Comparison of ENCODE assay signal across 30 cellular contexts in genomic region chr2:236664131-236664530, GRCh38.
DNase-seq lines count a peak whose midpoint lies in the region; ATAC-seq and TF ChIP-seq lines count a peak whose summit lies in the region.
"Had no signal": no experiment of that assay in that cellular context is flagged by ENCODE, and none has a peak within 500 bp of the region (broad histone marks: within the 10 kb centered on the region; RNA-seq: fewer than 3 reads in every experiment).

No MANE protein-coding gene starts in this region.

- DNase-seq in heart left ventricle (no peak), Right ventricle myocardium superior (no peak), esophagus muscularis mucosa (ENCODE audit: extremely low spot score) (peak; percentile 45), ureter (ENCODE audit: low spot score) (peak; percentile 15), mucosa of descending colon (no peak)
- no peak for DNase-seq in activated CD4-positive, alpha-beta T cell treated with anti-CD3 and anti-CD28 coated beads for 1 hour
- DNase-seq: 8988T; activated B cell treated with CpG ODN at 0.5 μM for 24 hours; activated CD4-positive, alpha-beta T cell treated with anti-CD3 and anti-CD28 coated beads, Interleukin-2, amount 50 U/mL, for 4 hours; activated CD8-positive, alpha-beta memory T cell treated with anti-CD3 and anti-CD28 coated beads, Interleukin-2, amount 50 U/mL, for 4 hours; activated naive CD8-positive, alpha-beta T cell treated with anti-CD3 and anti-CD28 coated beads for 36 hours; AML-193; CD8-positive, alpha-beta memory T cell; DMS53; effector memory CD8-positive, alpha-beta T cell; GDM1; KBM-7; left lung; MM.1S; NCI-H1417 treated with DMSO at 0.1 percent for 48 hours; NCI-H2107; PC-3; SHP77 treated with DMSO at 0.1 percent for 48 hours; stimulated activated CD4-positive, alpha-beta T cell treated with anti-CD3 and anti-CD28 coated beads, Interleukin-4, amount 100 ng/mL, for 4 hours; stimulated activated naive CD4-positive, alpha-beta T cell; SW 1271 had no signal

- H3K27ac ChIP-seq in heart left ventricle, result peak overlapping the region in 8 of 12 donors; percentile 36 to 71 (median 64)
- H3K27ac ChIP-seq in esophagus muscularis mucosa (replicated peaks in 1 of 4), result peak overlapping the region in 3 of 4 donors; percentile 65 to 78 (median 65)
- peak overlapping the region; percentile 58 for H3K27ac ChIP-seq in rectal smooth muscle tissue (ENCODE audit: low read depth, low read length)

- WGBS in heart left ventricle, 4 donors, result 76 to 80% (median 77%) methylated on average over 6 of the region's 6 CpGs
- 86% methylated on average over 6 of the region's 6 CpGs for WGBS in esophagus muscularis mucosa

- H3K36me3 ChIP-seq in heart left ventricle, result no peaks in the 10 kb centered on the region
- no peaks in the 10 kb centered on the region for H3K36me3 ChIP-seq in esophagus muscularis mucosa
- no peaks in the 10 kb centered on the region for H3K36me3 ChIP-seq in rectal smooth muscle tissue (ENCODE audit: control insufficient read depth, insufficient read depth, low read length)
- H3K36me3 ChIP-seq in mucosa of descending colon (ENCODE audit: low read depth), result no peaks in the 10 kb centered on the region
- H3K36me3 ChIP-seq: gastrocnemius medialis, left lung had no signal

- intact Hi-C loops in heart left ventricle (cut with DNase I) (loop anchor here in 3 of 10 donors (5.0 to 10.0 kb wide), 3 partner anchors 89 to 313 kb away; partner anchors contain the start of gene ACKR3 (in 1 of the 3)), Right ventricle myocardium superior (cut with DNase I) (no loop called here), esophagus muscularis mucosa (cut with DNase I) (no loop called here), mucosa of descending colon (cut with DNase I, micrococcal nuclease) (no loop called here)

- H3K4me1 ChIP-seq in heart left ventricle, result peaks cover 0 to 47% (median 37%) of the 10 kb centered on the region in 12 donors
- H3K4me1 ChIP-seq in esophagus muscularis mucosa, result peaks cover 29 to 51% (median 48%) of the 10 kb centered on the region in 4 donors
- H3K4me1 ChIP-seq in rectal smooth muscle tissue (ENCODE audit: control insufficient read depth, insufficient read depth, low read length), result peaks cover 41% of the 10 kb centered on the region
- no peaks in the 10 kb centered on the region for H3K4me1 ChIP-seq in mucosa of descending colon (ENCODE audit: low read depth)
- H3K4me1 ChIP-seq: left lung had no signal

- TF ChIP-seq CTCF in heart left ventricle (IDR thresholded peaks at IDR 0.05), result no peak
- TF ChIP-seq CTCF in esophagus muscularis mucosa (IDR thresholded peaks at IDR 0.05), result no peak
- no peak for TF ChIP-seq CTCF in mucosa of descending colon (IDR thresholded peaks at IDR 0.05)

- peaks cover 0 to 2% (median 0%) of the 10 kb centered on the region in 9 donors for H3K27me3 ChIP-seq in heart left ventricle
- H3K27me3 ChIP-seq in esophagus muscularis mucosa, result no peaks in the 10 kb centered on the region
- no peaks in the 10 kb centered on the region for H3K27me3 ChIP-seq in rectal smooth muscle tissue (ENCODE audit: control insufficient read depth, insufficient read depth, low read length)
- H3K27me3 ChIP-seq: gastrocnemius medialis had no signal

- no peak overlapping the region for H3K4me3 ChIP-seq in heart left ventricle
- no peak overlapping the region for H3K4me3 ChIP-seq in esophagus muscularis mucosa
- H3K4me3 ChIP-seq in rectal smooth muscle tissue (ENCODE audit: low read length), result no peak overlapping the region
- no peak overlapping the region for H3K4me3 ChIP-seq in mucosa of descending colon
- H3K4me3 ChIP-seq: gastrocnemius medialis, left lung, psoas muscle had no signal

- no peak for TF ChIP-seq EP300 in esophagus muscularis mucosa (IDR thresholded peaks at IDR 0.05)

- ATAC-seq in heart left ventricle (peak in 1 of 4 donors; percentile 1), Right ventricle myocardium superior (ENCODE audit: poor library complexity) (no peak), GM21737 (IDR thresholded peaks at IDR 0.05; ENCODE audit: unreplicated experiment) (no peak), mucosa of descending colon (no peak)
- ATAC-seq: effector memory CD8-positive, alpha-beta T cell; PC-3 had no signal

- no peak overlapping the region for H3K9ac ChIP-seq in rectal smooth muscle tissue (ENCODE audit: low read length)

- TF ChIP-seq POLR2A in heart left ventricle (IDR thresholded peaks at IDR 0.05) (no peak), esophagus muscularis mucosa (IDR thresholded peaks at IDR 0.05; ENCODE audit: low read depth) (no peak)

- H3K9me3 ChIP-seq in heart left ventricle (peaks cover 0 to 14% (median 5%) of the 10 kb centered on the region in 12 donors), esophagus muscularis mucosa (peaks cover 0 to 12% (median 5%) of the 10 kb centered on the region in 4 donors), mucosa of descending colon (no peaks in the 10 kb centered on the region)
- H3K9me3 ChIP-seq: gastrocnemius medialis had no signal

Comparison
In these comparisons a context has a peak if more than half of its experiments do, and no peak if none do; other contexts are left out.
1. DNase-seq: peak in esophagus muscularis mucosa (single experiment) and ureter (single experiment); none in heart left ventricle (0 of 5), Right ventricle myocardium superior (single experiment), mucosa of descending colon (0 of 3) and activated CD4-positive, alpha-beta T cell treated with anti-CD3 and anti-CD28 coated beads for 1 hour (single experiment).
2. Peak in every context shown above with its lines, with median percentiles within 50 percentile points of each other: H3K27ac ChIP-seq.